ENCODE assay signal across 17 cellular contexts in genomic region chr14:56561586-56561985, GRCh38.
"Had no signal": no experiment of that assay in that cellular context is flagged by ENCODE, and none has a peak within 500 bp of the region (broad histone marks: within the 10 kb centered on the region; RNA-seq: fewer than 3 reads in every experiment).

No MANE protein-coding gene starts in this region.

- ATAC-seq: left cardiac atrium, lower lobe of right lung, natural killer cell, right cardiac atrium had no signal

- H3K79me2 ChIP-seq: hepatocyte had no signal

- H2AFZ ChIP-seq: hepatocyte had no signal

- H3K27me3 ChIP-seq: hepatocyte, upper lobe of left lung, vagina had no signal

- H3K4me3 ChIP-seq: hepatocyte, left ventricle myocardium inferior, lower lobe of right lung, tibial artery, upper lobe of left lung, vagina had no signal

- H3K9me3 ChIP-seq: left ventricle myocardium inferior, lower lobe of right lung, tibial artery, upper lobe of left lung, vagina had no signal

- H3K4me2 ChIP-seq: hepatocyte had no signal

- H3K27ac ChIP-seq: hepatocyte, left ventricle myocardium inferior, lower lobe of right lung, tibial artery, upper lobe of left lung, vagina had no signal

- DNase-seq: dermis blood vessel endothelial cell; foreskin melanocyte; head of caudate nucleus; kidney; left cardiac atrium; left ventricle myocardium inferior; lower lobe of right lung; natural killer cell; right cardiac atrium; small intestine; stimulated activated CD4-positive, alpha-beta T cell treated with anti-CD3 and anti-CD28 coated beads, Interleukin-12 subunit alpha, Interleukin-12 subunit beta, amount 100 ng/mL, for 4 hours; stimulated activated naive CD4-positive, alpha-beta T cell treated with Interleukin-2 at 50 U/mL for 16 hours; tibial artery; upper lobe of left lung had no signal

- H3K36me3 ChIP-seq: left ventricle myocardium inferior, lower lobe of right lung, tibial artery, upper lobe of left lung, vagina had no signal

- FAIRE-seq: colon, kidney, small intestine had no signal

- H3K4me1 ChIP-seq: left ventricle myocardium inferior, lower lobe of right lung, tibial artery, upper lobe of left lung, vagina had no signal
